8 cellular contexts compared by ENCODE assay signal in the genomic region with DNA sequence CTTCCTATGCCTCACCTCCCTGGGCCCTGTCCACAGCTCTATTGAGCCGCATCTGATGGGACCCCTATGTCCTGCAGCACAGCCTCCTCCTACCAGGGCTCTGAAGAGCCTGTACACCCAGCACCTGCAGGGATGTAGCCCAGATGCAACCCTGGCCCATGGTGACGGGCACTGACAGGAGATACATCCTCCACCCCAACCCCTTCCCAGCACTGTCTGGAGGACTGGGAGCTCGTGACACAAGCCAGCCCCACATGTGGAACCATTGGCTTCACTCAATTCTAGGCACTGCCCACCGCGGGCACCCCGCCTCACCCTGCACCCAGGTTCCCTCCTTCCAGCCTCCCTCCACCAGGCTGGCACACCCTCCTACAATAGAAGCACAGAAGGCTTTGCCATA.
"Had no signal": no experiment of that assay in that cellular context is flagged by ENCODE, and none has a peak within 500 bp of the region (broad histone marks: within the 10 kb centered on the region; RNA-seq: fewer than 3 reads in every experiment).

No MANE protein-coding gene starts in this region.

- H3K4me2 ChIP-seq: GM23338 had no signal

- DNase-seq: H7, HFFc6, IMR-90, KBM-7 had no signal

- FAIRE-seq: HTR-8/SVneo had no signal

- H3K4me3 ChIP-seq: GM23338, HAP-1 had no signal

- ATAC-seq: GM23338, HCT116 had no signal

- H3K27ac Mint-ChIP-seq: GM23338, HFFc6 had no signal

- H3K4me3 Mint-ChIP-seq: GM23338, HFFc6 had no signal

- H2AFZ ChIP-seq: GM23338 had no signal
